Comparison of ENCODE assay signal across 16 cellular contexts in genomic region chr1:42368096-42368795, GRCh38. TPM values are rescaled to one million over a fixed set of nuclear protein-coding genes. Genes with fewer than 3 reads are reported as not detected.
"Had no signal": no experiment of that assay in that cellular context is flagged by ENCODE, and none has a peak within 500 bp of the region (broad histone marks: within the 10 kb centered on the region; RNA-seq: fewer than 3 reads in every experiment).

No MANE protein-coding gene starts in this region.

- DNase-seq: activated naive CD4-positive, alpha-beta T cell treated with Interleukin-2 at 50 U/mL for 16 hours; endodermal cell; naive thymus-derived CD4-positive, alpha-beta T cell; posterior cingulate gyrus; right cardiac atrium; stimulated activated naive CD8-positive, alpha-beta T cell treated with anti-CD3 and anti-CD28 coated beads, Interleukin-15, Interleukin-2, amounts not matched to agents 100 U/mL and 50 U/mL, for 24 hours; T-cell; T-helper 9 cell had no signal

- H3K4me3 ChIP-seq: ascending aorta, gastroesophageal sphincter, lung, SK-N-MC had no signal

- H3K4me1 ChIP-seq: ascending aorta, gastroesophageal sphincter had no signal

- H3K27ac ChIP-seq: ascending aorta, gastroesophageal sphincter, SK-N-MC had no signal

- ATAC-seq: activated CD4-positive, CD25-positive, alpha-beta regulatory T cell treated with anti-CD3 and anti-CD28 coated beads, Interleukin-2, amount 50 U/mL, for 24 hours; activated T-helper 17 cell treated with anti-CD3 and anti-CD28 coated beads, Interleukin-2, amount 50 U/mL, for 72 hours; gastroesophageal sphincter; naive thymus-derived CD4-positive, alpha-beta T cell; right cardiac atrium; stimulated activated naive CD8-positive, alpha-beta T cell treated with anti-CD3 and anti-CD28 coated beads, Interleukin-15, Interleukin-2, amounts not matched to agents 100 U/mL and 50 U/mL, for 24 hours; T-cell had no signal

- H3K9me3 ChIP-seq: ascending aorta, gastroesophageal sphincter had no signal

- H3K36me3 ChIP-seq: ascending aorta, gastroesophageal sphincter had no signal

- FAIRE-seq: bronchial epithelial cell, islet of Langerhans had no signal

- H3K27me3 ChIP-seq: ascending aorta had no signal

RNA-seq across cellular contexts. Expression of gene RIMKLA, which starts 12.3 kb away (rescaled TPM):
- total RNA-seq: bronchial epithelial cell had no signal
- polyA plus RNA-seq: naive thymus-derived CD4-positive, alpha-beta T cell had no signal
